ENCODE assay signal across 11 cellular contexts in the genomic region with DNA sequence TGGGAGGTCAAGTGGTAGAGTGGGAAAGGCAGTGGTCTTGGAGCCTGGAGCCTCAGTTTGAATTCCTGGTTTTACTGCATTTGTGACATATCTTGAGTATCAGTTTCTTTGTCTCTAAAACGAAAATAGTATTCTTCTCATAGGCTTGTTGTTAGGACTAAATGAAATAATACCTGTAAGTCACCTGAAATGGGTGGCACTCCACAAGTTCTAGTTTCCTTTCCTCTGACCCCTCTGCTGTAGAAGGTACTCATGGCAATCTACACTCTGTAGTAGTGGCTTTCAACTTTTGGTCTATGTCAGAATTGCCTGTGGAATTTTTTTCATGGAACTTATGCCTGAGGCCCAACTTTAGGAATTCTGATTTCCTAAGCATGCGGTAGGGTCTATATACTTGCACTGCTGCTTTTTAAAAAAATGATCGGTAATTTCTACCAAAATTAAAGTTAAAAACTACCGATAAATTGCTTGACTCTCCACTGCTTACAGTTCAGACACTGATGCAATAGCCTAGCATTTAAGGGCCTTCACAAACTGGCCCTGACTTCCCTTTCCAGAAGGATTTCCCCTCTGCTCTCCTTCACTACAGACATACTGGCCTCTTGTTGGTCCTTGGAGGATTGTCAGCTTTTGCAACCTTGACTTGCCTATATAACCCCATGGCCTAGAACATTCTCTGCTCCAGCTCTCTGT. TPM values are rescaled to one million over a fixed set of nuclear protein-coding genes. Genes with fewer than 3 reads are reported as not detected.
DNase-seq lines count a peak whose midpoint lies in the region; ATAC-seq lines count a peak whose summit lies in the region.
"Had no signal": no experiment of that assay in that cellular context is flagged by ENCODE, and none has a peak within 500 bp of the region (broad histone marks: within the 10 kb centered on the region; RNA-seq: fewer than 3 reads in every experiment).

No MANE protein-coding gene starts in this region.

- H3K4me3 ChIP-seq in GM08714 (ENCODE audit: low read length): peak overlapping the region; percentile 57; the same call in 1 of the 2 replicates
- H3K4me3 ChIP-seq: heart left ventricle had no signal

- DNase-seq in SKM-1 (lab: John Stamatoyannopoulos, UW; ENCODE audit: unreplicated experiment) (peak; percentile 66), cerebellum (ENCODE audit: low spot score) (no peak), HT-29 (ENCODE audit: low spot score) (no peak), NCI-H82 (lab: John Stamatoyannopoulos, UW) (no peak), mucosa of gallbladder (ENCODE audit: low spot score) (no peak)
- DNase-seq: activated CD4-positive, CD25-positive, alpha-beta regulatory T cell treated with anti-CD3 and anti-CD28 coated beads, Interleukin-2, amount 50 U/mL, for 72 hours; heart left ventricle; NCI-H226 had no signal

- ATAC-seq in GM21390 (IDR thresholded peaks at IDR 0.05; ENCODE audit: unreplicated experiment) (peak; percentile 48), HG03159 (IDR thresholded peaks at IDR 0.05; ENCODE audit: unreplicated experiment) (peak; percentile 28)

RNA-seq across cellular contexts. Expression of a gene that starts 47.2 kb away (rescaled TPM):
- total RNA-seq in cerebellum: 2.7 TPM
- total RNA-seq in HT-29 (2014; rRNA removed; shearing (Covaris generic)): not detected in 2 replicates
- 9.4 TPM for total RNA-seq in mucosa of gallbladder

RNA-seq across cellular contexts. Expression of a gene that starts 54.8 kb away (rescaled TPM):
- total RNA-seq in cerebellum (1.5 TPM), mucosa of gallbladder (1.7 TPM)
- 0.03 and 0.05 TPM in 2 replicates for total RNA-seq in HT-29 (2014; rRNA removed; shearing (Covaris generic))

RNA-seq across cellular contexts. Expression of a gene that starts 55.1 kb away (rescaled TPM):
- total RNA-seq in cerebellum (3.1 TPM), mucosa of gallbladder (3.5 TPM)
- 0.05 TPM in 1 of 2 replicates, not detected in the other for total RNA-seq in HT-29 (2014; rRNA removed; shearing (Covaris generic))
